ENCODE assay signal across 15 cellular contexts in genomic region chr1:81410351-81410750, GRCh38.
"Had no signal": no experiment of that assay in that cellular context is flagged by ENCODE, and none has a peak within 500 bp of the region (broad histone marks: within the 10 kb centered on the region; RNA-seq: fewer than 3 reads in every experiment).

No MANE protein-coding gene starts in this region.

- H3K36me3 ChIP-seq: transverse colon had no signal

- H3K27ac ChIP-seq: hepatocyte, transverse colon had no signal

- ATAC-seq: stimulated activated naive B cell treated with anti-CD40 and anti-IgM and Interleukin-4, amounts not matched to agents 10 μg/mL and 1 μg/mL and 100 μg/mL, for 72 hours had no signal

- H3K9me3 Mint-ChIP-seq: activated naive CD8-positive, alpha-beta T cell treated with anti-CD3 and anti-CD28 coated beads, Interleukin-2, amount 10 ng/mL, durations not matched to agents 7 days and 5 days; activated T-helper 2 cell treated with anti-CD3 and anti-CD28 coated beads, Interferon-gamma antibody, Interleukin-2, Interleukin-4, amounts not matched to agents 10 μg/mL and 5 μg/mL and 100 μg/mL, durations not matched to agents 14 hours and 24 hours and 36 hours; memory B cell; nephron progenitor cell; stimulated activated naive B cell treated with anti-CD40 and anti-IgM and Interleukin-4, amounts not matched to agents 10 μg/mL and 1 μg/mL and 100 μg/mL, for 72 hours had no signal

- H3K27me3 ChIP-seq: hepatocyte, transverse colon had no signal

- H3K4me3 Mint-ChIP-seq: activated naive CD8-positive, alpha-beta T cell treated with anti-CD3 and anti-CD28 coated beads, Interleukin-2, amount 10 ng/mL, durations not matched to agents 7 days and 5 days; memory B cell; nephron progenitor cell; stimulated activated naive B cell treated with anti-CD40 and anti-IgM and Interleukin-4, amounts not matched to agents 10 μg/mL and 1 μg/mL and 100 μg/mL, for 72 hours had no signal

- H3K4me3 ChIP-seq: hepatocyte, transverse colon had no signal

- DNase-seq: activated naive CD4-positive, alpha-beta T cell treated with Interleukin-2 at 50 U/mL for 16 hours; activated naive CD8-positive, alpha-beta T cell treated with anti-CD3 and anti-CD28 coated beads, Interleukin-2, amount 10 ng/mL, durations not matched to agents 7 days and 5 days; activated T-cell treated with anti-CD3 and anti-CD28 coated beads, Interleukin-2, amount 50 U/mL, for 1 hour; amniotic stem cell; effector CD4-positive, alpha-beta T cell; foreskin fibroblast; nephron progenitor cell; stimulated activated CD4-positive, alpha-beta T cell treated with anti-CD3 and anti-CD28 coated beads, Interleukin-2, amount 100 ng/mL, for 48 hours; stimulated activated CD8-positive, alpha-beta memory T cell treated with anti-CD3 and anti-CD28 coated beads, Interleukin-4, amount 100 ng/mL, for 48 hours; stimulated activated naive B cell treated with anti-CD40 and anti-IgM and Interleukin-4, amounts not matched to agents 10 μg/mL and 1 μg/mL and 100 μg/mL, for 72 hours; T-helper 9 cell; transverse colon had no signal

- H3K27ac Mint-ChIP-seq: activated naive CD8-positive, alpha-beta T cell treated with anti-CD3 and anti-CD28 coated beads, Interleukin-2, amount 10 ng/mL, durations not matched to agents 7 days and 5 days; activated T-helper 2 cell treated with anti-CD3 and anti-CD28 coated beads, Interferon-gamma antibody, Interleukin-2, Interleukin-4, amounts not matched to agents 10 μg/mL and 5 μg/mL and 100 μg/mL, durations not matched to agents 14 hours and 24 hours and 36 hours; memory B cell; nephron progenitor cell; stimulated activated naive B cell treated with anti-CD40 and anti-IgM and Interleukin-4, amounts not matched to agents 10 μg/mL and 1 μg/mL and 100 μg/mL, for 72 hours had no signal

- H3K27me3 Mint-ChIP-seq: activated naive CD8-positive, alpha-beta T cell treated with anti-CD3 and anti-CD28 coated beads, Interleukin-2, amount 10 ng/mL, durations not matched to agents 7 days and 5 days; memory B cell; stimulated activated naive B cell treated with anti-CD40 and anti-IgM and Interleukin-4, amounts not matched to agents 10 μg/mL and 1 μg/mL and 100 μg/mL, for 72 hours had no signal

- H3K36me3 Mint-ChIP-seq: activated naive CD8-positive, alpha-beta T cell treated with anti-CD3 and anti-CD28 coated beads, Interleukin-2, amount 10 ng/mL, durations not matched to agents 7 days and 5 days; memory B cell; stimulated activated naive B cell treated with anti-CD40 and anti-IgM and Interleukin-4, amounts not matched to agents 10 μg/mL and 1 μg/mL and 100 μg/mL, for 72 hours had no signal
